In genomic region chr14:21095430-21096205, GRCh38 we compare ENCODE assay signal across 6 cellular contexts. TPM values are rescaled to one million over a fixed set of nuclear protein-coding genes. Genes with fewer than 3 reads are reported as not detected.
DNase-seq lines count a peak whose midpoint lies in the region.

No MANE protein-coding gene starts in this region.

- H3K4me3 ChIP-seq in ectodermal cell (ENCODE audit: insufficient read depth, low read depth, low read length) = peak overlapping the region; percentile 76
- H3K4me3 ChIP-seq in skeletal muscle tissue (ENCODE audit: low read length in 3 of 3) = no peak overlapping the region

- H3K36me3 ChIP-seq in ectodermal cell (ENCODE audit: control insufficient read depth, insufficient read depth, low read length) = peaks cover 23% of the 10 kb centered on the region
- peaks cover 4 to 15% (median 12%) of the 10 kb centered on the region in 3 donors for H3K36me3 ChIP-seq in skeletal muscle tissue (ENCODE audit: control insufficient read depth in 3 of 3, insufficient read depth in 3 of 3, low read length in 3 of 3)

- H3K9ac ChIP-seq in skeletal muscle tissue (ENCODE audit: low read depth in 1 of 3, low read length in 3 of 3) = no peak overlapping the region

- H3K27ac ChIP-seq in ectodermal cell (ENCODE audit: insufficient read depth, low read depth, low read length, poor library complexity, severe bottlenecking) (no peak overlapping the region), skeletal muscle tissue (ENCODE audit: low read depth, low read length) (peak overlapping the region; percentile 25)

- no peaks in the 10 kb centered on the region for H3K27me3 ChIP-seq in ectodermal cell (ENCODE audit: control insufficient read depth, insufficient read depth, low read length, poor library complexity, severe bottlenecking)
- H3K27me3 ChIP-seq in skeletal muscle tissue (ENCODE audit: control insufficient read depth in 3 of 3, insufficient read depth in 3 of 3, low read length in 3 of 3) = no peaks in the 10 kb centered on the region

- H3K4me1 ChIP-seq in ectodermal cell (ENCODE audit: control insufficient read depth, insufficient read depth, low read length) (peaks cover 55% of the 10 kb centered on the region), skeletal muscle tissue (ENCODE audit: control insufficient read depth in 3 of 3, insufficient read depth in 3 of 3, low read length in 3 of 3) (peaks cover 17 to 28% (median 23%) of the 10 kb centered on the region in 3 donors)

- no peaks in the 10 kb centered on the region for H3K9me3 ChIP-seq in ectodermal cell (ENCODE audit: control insufficient read depth, low read length)
- H3K9me3 ChIP-seq in skeletal muscle tissue (ENCODE audit: control insufficient read depth in 3 of 3, low read length in 3 of 3) = no peaks in the 10 kb centered on the region

- peak; percentile 78 for DNase-seq in NCI-H1694 (lab: John Stamatoyannopoulos, UW)
- DNase-seq in DMS79 treated with DMSO at 0.1 percent for 48 hours (lab: John Stamatoyannopoulos, UW) = no peak
- no peak for DNase-seq in Kasumi-1 (lab: John Stamatoyannopoulos, UW)
- no peak for DNase-seq in NK-92 (lab: John Stamatoyannopoulos, UW; ENCODE audit: unreplicated experiment)

- WGBS in ectodermal cell, 2 experiments = 86 to 87% methylated on average over 5 to 6 of the region's 6 CpGs

RNA-seq across cellular contexts. Expression of gene ZNF219, which starts 2.8 kb away (rescaled TPM):
- polyA plus RNA-seq in ectodermal cell (2013, experiment 1 of 4) = 132 TPM
- 131 TPM for polyA plus RNA-seq in ectodermal cell (2013, experiment 2 of 4)
- 126 TPM for polyA plus RNA-seq in ectodermal cell (2013, experiment 3 of 4)
- 141 TPM for polyA plus RNA-seq in ectodermal cell (2013, experiment 4 of 4)
- 5.2 TPM for total RNA-seq in skeletal muscle tissue

RNA-seq across cellular contexts. Expression of gene TMEM253, which starts 5.2 kb away (rescaled TPM):
- 1.3 TPM for polyA plus RNA-seq in ectodermal cell (2013, experiment 1 of 4)
- polyA plus RNA-seq in ectodermal cell (2013, experiment 2 of 4) = 2.3 TPM
- polyA plus RNA-seq in ectodermal cell (2013, experiment 3 of 4) = 1.7 TPM
- 2.3 TPM for polyA plus RNA-seq in ectodermal cell (2013, experiment 4 of 4)
- not detected for total RNA-seq in skeletal muscle tissue

RNA-seq across cellular contexts. Expression of gene ARHGEF40, which starts 25.5 kb away (rescaled TPM):
- 44.4 TPM for polyA plus RNA-seq in ectodermal cell (2013, experiment 1 of 4)
- 53.2 TPM for polyA plus RNA-seq in ectodermal cell (2013, experiment 2 of 4)
- 38.2 TPM for polyA plus RNA-seq in ectodermal cell (2013, experiment 3 of 4)
- 46.4 TPM for polyA plus RNA-seq in ectodermal cell (2013, experiment 4 of 4)
- 32.4 TPM for total RNA-seq in skeletal muscle tissue

RNA-seq across cellular contexts. Expression of gene RNASE8, which starts 38.0 kb away (rescaled TPM):
- not detected for polyA plus RNA-seq in ectodermal cell (2013, experiment 1 of 4)
- not detected for polyA plus RNA-seq in ectodermal cell (2013, experiment 2 of 4)
- polyA plus RNA-seq in ectodermal cell (2013, experiment 3 of 4) = not detected
- not detected for polyA plus RNA-seq in ectodermal cell (2013, experiment 4 of 4)
- not detected for total RNA-seq in skeletal muscle tissue

RNA-seq across cellular contexts. Expression of gene RNASE7, which starts 53.5 kb away (rescaled TPM):
- not detected for polyA plus RNA-seq in ectodermal cell (2013, experiment 1 of 4)
- not detected for polyA plus RNA-seq in ectodermal cell (2013, experiment 2 of 4)
- not detected for polyA plus RNA-seq in ectodermal cell (2013, experiment 3 of 4)
- polyA plus RNA-seq in ectodermal cell (2013, experiment 4 of 4) = not detected
- total RNA-seq in skeletal muscle tissue = not detected
